Comparison of ENCODE assay signal across 28 cellular contexts in the genomic region with DNA sequence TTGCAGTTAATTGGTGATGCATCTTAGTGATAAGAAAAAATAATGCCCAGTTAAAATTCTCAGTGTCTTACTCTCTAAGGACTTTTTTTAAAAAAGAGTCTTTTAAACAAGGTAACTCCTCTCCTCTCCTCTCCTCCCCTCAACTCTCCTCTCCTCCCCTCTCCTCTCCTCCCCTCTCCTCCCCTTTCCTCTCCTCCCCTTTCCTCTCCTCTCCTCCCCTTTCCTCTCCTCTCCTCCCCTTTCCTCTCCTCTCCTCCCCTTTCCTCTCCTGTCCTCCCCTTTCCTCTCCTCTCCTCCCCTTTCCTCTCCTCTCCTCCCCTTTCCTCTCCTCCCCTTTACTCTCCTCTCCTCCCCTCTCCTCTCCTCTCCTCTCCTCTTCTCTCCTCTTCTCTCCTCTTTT.
"Had no signal": no experiment of that assay in that cellular context is flagged by ENCODE, and none has a peak within 500 bp of the region (broad histone marks: within the 10 kb centered on the region; RNA-seq: fewer than 3 reads in every experiment).

No MANE protein-coding gene starts in this region.

- DNase-seq: colonic mucosa; cortex of kidney; dermis blood vessel endothelial cell; dorsolateral prefrontal cortex; effector CD4-positive, alpha-beta T cell; effector CD8-positive, alpha-beta T cell; effector memory CD4-positive, alpha-beta T cell; effector memory CD8-positive, alpha-beta T cell; endodermal cell; erythroblast; esophagus squamous epithelium; foreskin fibroblast; foreskin keratinocyte; foreskin melanocyte; gastrocnemius medialis; head of caudate nucleus; heart left ventricle; heart right ventricle had no signal

- H3K36me3 ChIP-seq: colonic mucosa, esophagus muscularis mucosa, esophagus squamous epithelium, gastrocnemius medialis, gastroesophageal sphincter, heart left ventricle, heart right ventricle had no signal

- ATAC-seq: effector memory CD8-positive, alpha-beta T cell; esophagus mucosa; foreskin keratinocyte; gastrocnemius medialis; gastroesophageal sphincter; heart left ventricle; heart right ventricle had no signal

- H3K4me3 Mint-ChIP-seq: dendritic cell treated with granulocyte-macrophage colony-stimulating factor and Interleukin-4, amounts not matched to agents 40 ng/mL and 50 ng/mL, for 4 days; effector memory CD8-positive, alpha-beta T cell; endodermal cell had no signal

- H3K9me3 Mint-ChIP-seq: dendritic cell treated with granulocyte-macrophage colony-stimulating factor and Interleukin-4, amounts not matched to agents 40 ng/mL and 50 ng/mL, for 4 days; endodermal cell had no signal

- H3K4me1 ChIP-seq: colonic mucosa, esophagus muscularis mucosa, esophagus squamous epithelium, foreskin keratinocyte, gastrocnemius medialis, gastroesophageal sphincter, heart left ventricle, heart right ventricle had no signal

- H3K27ac Mint-ChIP-seq: dendritic cell treated with granulocyte-macrophage colony-stimulating factor and Interleukin-4, amounts not matched to agents 40 ng/mL and 50 ng/mL, for 4 days; effector memory CD8-positive, alpha-beta T cell; endodermal cell had no signal

- H3K27me3 Mint-ChIP-seq: dendritic cell treated with granulocyte-macrophage colony-stimulating factor and Interleukin-4, amounts not matched to agents 40 ng/mL and 50 ng/mL, for 4 days; effector memory CD8-positive, alpha-beta T cell had no signal

- H3K4me3 ChIP-seq: colonic mucosa, coronary artery, dorsolateral prefrontal cortex, esophagus muscularis mucosa, esophagus squamous epithelium, gastrocnemius medialis, gastroesophageal sphincter, heart left ventricle, heart right ventricle had no signal

- H3K27ac ChIP-seq: colonic mucosa, coronary artery, dorsolateral prefrontal cortex, epithelial cell of prostate, esophagus muscularis mucosa, esophagus squamous epithelium, foreskin keratinocyte, gastrocnemius medialis, gastroesophageal sphincter, heart left ventricle, heart right ventricle had no signal

- H3K9me3 ChIP-seq: colonic mucosa, esophagus muscularis mucosa, esophagus squamous epithelium, gastrocnemius medialis, gastroesophageal sphincter, heart left ventricle had no signal

- H3K27me3 ChIP-seq: colonic mucosa, foreskin keratinocyte, gastrocnemius medialis had no signal

- H3K4me1 Mint-ChIP-seq: endodermal cell had no signal

- FAIRE-seq: colon, endometrium, endothelial cell of umbilical vein, frontal cortex had no signal
